Comparison of ENCODE assay signal across 20 cellular contexts in the genomic region with DNA sequence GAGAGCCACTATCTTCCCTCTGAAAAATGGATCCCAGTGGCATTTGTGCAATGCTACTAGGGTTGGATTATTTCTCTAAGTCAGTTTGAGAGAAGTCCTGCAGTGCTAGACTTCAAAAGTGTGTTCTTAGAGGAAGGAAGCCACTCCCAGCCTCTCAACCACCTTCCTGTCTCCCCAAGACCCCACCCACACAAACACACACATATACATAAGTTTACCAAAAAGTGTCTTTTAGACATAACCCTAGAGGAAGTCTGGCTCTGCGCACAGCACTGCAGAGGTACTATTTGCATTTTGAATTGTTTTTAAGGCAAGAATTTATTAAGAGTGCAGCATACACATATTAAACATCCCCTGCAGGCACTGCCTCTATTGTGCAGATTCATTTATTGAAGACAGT.
DNase-seq lines count a peak whose midpoint lies in the region; ATAC-seq and TF ChIP-seq lines count a peak whose summit lies in the region.
"Had no signal": no experiment of that assay in that cellular context is flagged by ENCODE, and none has a peak within 500 bp of the region (broad histone marks: within the 10 kb centered on the region; RNA-seq: fewer than 3 reads in every experiment).

No MANE protein-coding gene starts in this region.

- peak overlapping the region; percentile 15 for H3K27ac ChIP-seq in CD8-positive, alpha-beta T cell (ENCODE audit: low read depth, low read length)
- H3K27ac ChIP-seq: prostate gland, upper lobe of right lung had no signal

- H3K9me3 ChIP-seq in CD8-positive, alpha-beta T cell (ENCODE audit: low read length), result no peaks in the 10 kb centered on the region
- H3K9me3 ChIP-seq: Peyer's patch, prostate gland, SK-N-SH, upper lobe of right lung had no signal

- DNase-seq in activated CD8-positive, alpha-beta memory T cell treated with anti-CD3 and anti-CD28 coated beads, Interleukin-2, amount 10 ng/mL, durations not matched to agents 7 days and 5 days, result peak; percentile 45
- DNase-seq in activated CD8-positive, alpha-beta memory T cell treated with anti-CD3 and anti-CD28 coated beads, Interleukin-2, amount 50 U/mL, for 4 hours, result no peak
- peak in 6 of 7 experiments; percentile 4 to 63 (median 28) for DNase-seq in CD8-positive, alpha-beta T cell
- DNase-seq in T-helper 9 cell (peak; percentile 3), SHP77 (lab: John Stamatoyannopoulos, UW) (no peak), left lobe of liver (ENCODE audit: low spot score) (no peak), amniotic stem cell (lab: John Stamatoyannopoulos, UW) (no peak)
- DNase-seq in effector CD4-positive, alpha-beta T cell, result peak; percentile 10
- DNase-seq: anterior cingulate cortex, H9, Kasumi-1, mammary epithelial cell, NCI-H2171, nephron progenitor cell, SK-N-SH, upper lobe of right lung had no signal

- no peaks in the 10 kb centered on the region for H3K36me3 ChIP-seq in CD8-positive, alpha-beta T cell (ENCODE audit: insufficient read depth, low read length)
- H3K36me3 ChIP-seq: Peyer's patch, prostate gland, upper lobe of right lung had no signal

- peak overlapping the region; percentile 53 for H3K27ac Mint-ChIP-seq in activated CD8-positive, alpha-beta memory T cell treated with anti-CD3 and anti-CD28 coated beads, Interleukin-2, amount 10 ng/mL, durations not matched to agents 7 days and 5 days
- H3K27ac Mint-ChIP-seq in CD8-positive, alpha-beta T cell, result peak overlapping the region; percentile 91
- H3K27ac Mint-ChIP-seq: CD14-positive monocyte; H9; nephron progenitor cell; stimulated activated naive CD8-positive, alpha-beta T cell treated with anti-CD3 and anti-CD28 coated beads, Interleukin-15, Interleukin-2, amounts not matched to agents 100 ng/mL and 50 ng/mL, for 24 hours had no signal

- H3K36me3 Mint-ChIP-seq in activated CD8-positive, alpha-beta memory T cell treated with anti-CD3 and anti-CD28 coated beads, Interleukin-2, amount 10 ng/mL, durations not matched to agents 7 days and 5 days, result peaks cover 7% of the 10 kb centered on the region
- H3K36me3 Mint-ChIP-seq in CD8-positive, alpha-beta T cell, result peaks cover 27% of the 10 kb centered on the region
- H3K36me3 Mint-ChIP-seq: CD14-positive monocyte had no signal

- peak; percentile 70 for ATAC-seq in activated CD8-positive, alpha-beta memory T cell treated with anti-CD3 and anti-CD28 coated beads, Interleukin-2, amount 10 ng/mL, durations not matched to agents 7 days and 5 days
- peak; percentile 96 for ATAC-seq in CD8-positive, alpha-beta T cell
- no peak for ATAC-seq in left lobe of liver
- ATAC-seq: upper lobe of right lung had no signal

- H3K4me1 Mint-ChIP-seq in activated CD8-positive, alpha-beta memory T cell treated with anti-CD3 and anti-CD28 coated beads, Interleukin-2, amount 10 ng/mL, durations not matched to agents 7 days and 5 days, result peaks cover 24% of the 10 kb centered on the region
- H3K4me1 Mint-ChIP-seq in CD8-positive, alpha-beta T cell (ENCODE audit: low read depth), result peaks cover 66% of the 10 kb centered on the region
- H3K4me1 Mint-ChIP-seq: H9, nephron progenitor cell had no signal

- POLR2A ChIA-PET in CD8-positive, alpha-beta T cell (lab: Charles Lee), result interaction anchor here (1.0 kb wide), 1 partner anchor 22 kb away, joined by 3 read pairs; no protein-coding TSS in a partner anchor

- H3K4me3 ChIP-seq in CD8-positive, alpha-beta T cell (ENCODE audit: low read depth, low read length), result peak overlapping the region; percentile 24
- H3K4me3 ChIP-seq: Peyer's patch, prostate gland, upper lobe of right lung had no signal

- no peaks in the 10 kb centered on the region for H3K9me3 Mint-ChIP-seq in activated CD8-positive, alpha-beta memory T cell treated with anti-CD3 and anti-CD28 coated beads, Interleukin-2, amount 10 ng/mL, durations not matched to agents 7 days and 5 days (ENCODE audit: low read depth)
- peaks cover 22% of the 10 kb centered on the region for H3K9me3 Mint-ChIP-seq in CD8-positive, alpha-beta T cell

- intact Hi-C loops in CD8-positive, alpha-beta T cell (cut with DNase I, micrococcal nuclease), result loop anchor here in 1 of 2 experiments (5.0 kb wide), 1 partner anchor 37 kb away; no protein-coding TSS in a partner anchor

- no peaks in the 10 kb centered on the region for H3K27me3 Mint-ChIP-seq in activated CD8-positive, alpha-beta memory T cell treated with anti-CD3 and anti-CD28 coated beads, Interleukin-2, amount 10 ng/mL, durations not matched to agents 7 days and 5 days
- H3K27me3 Mint-ChIP-seq in CD8-positive, alpha-beta T cell (ENCODE audit: low read depth), result no peaks in the 10 kb centered on the region
- H3K27me3 Mint-ChIP-seq: stimulated activated naive CD8-positive, alpha-beta T cell treated with anti-CD3 and anti-CD28 coated beads, Interleukin-15, Interleukin-2, amounts not matched to agents 100 ng/mL and 50 ng/mL, for 24 hours had no signal

- no peak for TF ChIP-seq CTCF in CD8-positive, alpha-beta T cell (IDR thresholded peaks at IDR 0.05)

- H3K4me1 ChIP-seq in CD8-positive, alpha-beta T cell (ENCODE audit: insufficient read depth, low read length), result peaks cover 60% of the 10 kb centered on the region
- H3K4me1 ChIP-seq: Peyer's patch, prostate gland, upper lobe of right lung had no signal

- H3K4me3 Mint-ChIP-seq in activated CD8-positive, alpha-beta memory T cell treated with anti-CD3 and anti-CD28 coated beads, Interleukin-2, amount 10 ng/mL, durations not matched to agents 7 days and 5 days, result no peak overlapping the region
- H3K4me3 Mint-ChIP-seq in CD8-positive, alpha-beta T cell, result peak overlapping the region; percentile 67
- H3K4me3 Mint-ChIP-seq: CD14-positive monocyte; H9; nephron progenitor cell; stimulated activated naive CD8-positive, alpha-beta T cell treated with anti-CD3 and anti-CD28 coated beads, Interleukin-15, Interleukin-2, amounts not matched to agents 100 ng/mL and 50 ng/mL, for 24 hours had no signal

- CTCF ChIA-PET in activated CD8-positive, alpha-beta memory T cell treated with anti-CD3 and anti-CD28 coated beads, Interleukin-2, amount 10 ng/mL, durations not matched to agents 7 days and 5 days (lab: Charles Lee), result no interaction called here
- CTCF ChIA-PET in CD8-positive, alpha-beta T cell (lab: Charles Lee), result interaction anchor here (1.2 to 3.2 kb wide), 4 partner anchors 27 to 45 kb away, joined by 3 to 19 read pairs (median 6); no protein-coding TSS in a partner anchor

- H3K27me3 ChIP-seq in CD8-positive, alpha-beta T cell (ENCODE audit: insufficient read depth, low read length), result no peaks in the 10 kb centered on the region
- H3K27me3 ChIP-seq: Peyer's patch, upper lobe of right lung had no signal

Comparison
In these comparisons a context has a peak if more than half of its experiments do, and no peak if none do; other contexts are left out.
1. DNase-seq: peak in activated CD8-positive, alpha-beta memory T cell treated with anti-CD3 and anti-CD28 coated beads, Interleukin-2, amount 10 ng/mL, durations not matched to agents 7 days and 5 days (single experiment), CD8-positive, alpha-beta T cell (6 of 7), T-helper 9 cell (single experiment) and effector CD4-positive, alpha-beta T cell (single experiment); none in activated CD8-positive, alpha-beta memory T cell treated with anti-CD3 and anti-CD28 coated beads, Interleukin-2, amount 50 U/mL, for 4 hours (single experiment), SHP77 (0 of 2), left lobe of liver (single experiment) and amniotic stem cell (single experiment).